24 cellular contexts compared by ENCODE assay signal in genomic region chr11:34324466-34324865, GRCh38. TPM values are rescaled to one million over a fixed set of nuclear protein-coding genes. Genes with fewer than 3 reads are reported as not detected.
DNase-seq lines count a peak whose midpoint lies in the region; ATAC-seq and TF ChIP-seq lines count a peak whose summit lies in the region.
"Had no signal": no experiment of that assay in that cellular context is flagged by ENCODE, and none has a peak within 500 bp of the region (broad histone marks: within the 10 kb centered on the region; RNA-seq: fewer than 3 reads in every experiment).

No MANE protein-coding gene starts in this region.

- H3K4me1 Mint-ChIP-seq in neural progenitor cell: peaks cover 13% of the 10 kb centered on the region

- TF ChIP-seq CTCF in neural progenitor cell (IDR thresholded peaks at IDR 0.05) (no peak), lower leg skin (IDR thresholded peaks at IDR 0.05) (no peak)

- peaks cover 4% of the 10 kb centered on the region for H3K27me3 Mint-ChIP-seq in neural progenitor cell (ENCODE audit: insufficient read depth, low read depth)
- H3K27me3 Mint-ChIP-seq: CD4-positive, alpha-beta T cell had no signal

- no peaks in the 10 kb centered on the region for H3K9me3 Mint-ChIP-seq in neural progenitor cell
- H3K9me3 Mint-ChIP-seq: CD4-positive, alpha-beta T cell had no signal

- H3K36me3 ChIP-seq in neural progenitor cell (no peaks in the 10 kb centered on the region), stomach smooth muscle (ENCODE audit: control insufficient read depth in 2 of 2, insufficient read depth in 2 of 2, low read length in 2 of 2) (no peaks in the 10 kb centered on the region), Karpas-422 (ENCODE audit: insufficient read depth, low read length) (no peaks in the 10 kb centered on the region)
- H3K36me3 ChIP-seq: BLaER1 treated with 17β-estradiol and CSF1 and Interleukin-3, amounts not matched to agents 10 nM and 100 nM had no signal

- H2AFZ ChIP-seq in neural progenitor cell (replicated peaks): peak overlapping the region; percentile 6
- H2AFZ ChIP-seq in Karpas-422 (ENCODE audit: low read length): no peak overlapping the region
- H2AFZ ChIP-seq: PC-9 had no signal

- H3K27ac Mint-ChIP-seq in neural progenitor cell: no peak overlapping the region
- H3K27ac Mint-ChIP-seq: CD4-positive, alpha-beta T cell had no signal

- ATAC-seq in right cardiac atrium (no peak), Right ventricle myocardium inferior (no peak)
- ATAC-seq: HepG2 had no signal

- H3K27me3 ChIP-seq in right cardiac atrium (ENCODE audit: control insufficient read depth, insufficient read depth): no peaks in the 10 kb centered on the region
- H3K27me3 ChIP-seq in neural progenitor cell: no peaks in the 10 kb centered on the region
- no peaks in the 10 kb centered on the region for H3K27me3 ChIP-seq in stomach smooth muscle (ENCODE audit: control insufficient read depth in 1 of 2, insufficient read depth in 2 of 2, low read length in 2 of 2)
- no peaks in the 10 kb centered on the region for H3K27me3 ChIP-seq in Karpas-422 (ENCODE audit: low read length)
- H3K27me3 ChIP-seq: BLaER1 treated with 17β-estradiol and CSF1 and Interleukin-3, amounts not matched to agents 10 nM and 100 nM had no signal

- DNase-seq in right cardiac atrium (peak; percentile 45 to 75 (median 70)), Right ventricle myocardium inferior (ENCODE audit: missing footprints) (no peak), neural progenitor cell (ENCODE audit: low spot score) (no peak), amygdala (lab: John Stamatoyannopoulos, UW) (no peak), Karpas-422 (no peak), lower leg skin (ENCODE audit: low spot score in 2 of 2) (no peak), middle frontal gyrus (ENCODE audit: extremely low spot score, low spot score) (no peak)
- DNase-seq: 8988T; AML-193; CD4-positive, alpha-beta T cell; Kasumi-1; MV-4-11; NCI-H1105 treated with DMSO at 0.1 percent for 48 hours; NCI-H146; NCI-H1930; NCI-H2107; NCI-H446; NCI-H82; NK-92 treated with Interleukin-12 subunit alpha and Interleukin-12 subunit beta, amount 100 ng/mL, for 24 hours; SHP77 had no signal

- H3K4me1 ChIP-seq in right cardiac atrium (ENCODE audit: control insufficient read depth, insufficient read depth, low read length) (peaks cover 4% of the 10 kb centered on the region), neural progenitor cell (no peaks in the 10 kb centered on the region), stomach smooth muscle (ENCODE audit: control insufficient read depth, insufficient read depth, low read length) (peaks cover 46% of the 10 kb centered on the region), Karpas-422 (ENCODE audit: low read length) (peaks cover 4% of the 10 kb centered on the region; the same call in 1 of the 2 replicates)

- intact Hi-C loops in right cardiac atrium (cut with DNase I): no loop called here
- intact Hi-C loops in Right ventricle myocardium inferior (cut with DNase I): no loop called here
- intact Hi-C loops in lower leg skin (cut with DNase I; ENCODE audit: low total_unique reads): no loop called here

- H3K4me2 ChIP-seq in neural progenitor cell (no peak overlapping the region), Karpas-422 (ENCODE audit: low read depth, low read length, poor library complexity, severe bottlenecking) (no peak overlapping the region)
- H3K4me2 ChIP-seq: BLaER1 treated with 17β-estradiol and CSF1 and Interleukin-3, amounts not matched to agents 10 nM and 100 nM; PC-9 had no signal

- TF ChIP-seq POLR2A in lower leg skin (IDR thresholded peaks at IDR 0.05): no peak

- no peaks in the 10 kb centered on the region for H3K36me3 Mint-ChIP-seq in neural progenitor cell

- no peaks in the 10 kb centered on the region for H3K9me2 ChIP-seq in Karpas-422 (replicated peaks; ENCODE audit: insufficient read depth, low read length)

- H3K9ac ChIP-seq in neural progenitor cell (no peak overlapping the region), stomach smooth muscle (ENCODE audit: low read length in 2 of 2) (no peak overlapping the region), Karpas-422 (ENCODE audit: low read length) (no peak overlapping the region)
- H3K9ac ChIP-seq: BLaER1 treated with 17β-estradiol and CSF1 and Interleukin-3, amounts not matched to agents 10 nM and 100 nM had no signal

- H4K20me1 ChIP-seq in neural progenitor cell (ENCODE audit: low read depth): no peaks in the 10 kb centered on the region
- 0 out of 2 replicates have a peak, but pooled peaks cover 4% of the 10 kb centered on the region for H4K20me1 ChIP-seq in Karpas-422 (ENCODE audit: insufficient read depth, low read depth, low read length)
- H4K20me1 ChIP-seq: BLaER1 treated with 17β-estradiol and CSF1 and Interleukin-3, amounts not matched to agents 10 nM and 100 nM had no signal

- H3K9me3 ChIP-seq in right cardiac atrium (ENCODE audit: control insufficient read depth, low read length) (no peaks in the 10 kb centered on the region), neural progenitor cell (ENCODE audit: low read depth) (no peaks in the 10 kb centered on the region), stomach smooth muscle (ENCODE audit: control insufficient read depth in 2 of 2, low read length in 2 of 2) (no peaks in the 10 kb centered on the region), Karpas-422 (ENCODE audit: low read length) (no peaks in the 10 kb centered on the region)
- H3K9me3 ChIP-seq: BLaER1 treated with 17β-estradiol and CSF1 and Interleukin-3, amounts not matched to agents 10 nM and 100 nM had no signal

- no peak overlapping the region for H3K4me3 Mint-ChIP-seq in neural progenitor cell
- H3K4me3 Mint-ChIP-seq: CD4-positive, alpha-beta T cell had no signal

- H3K27ac ChIP-seq in right cardiac atrium (ENCODE audit: low read length) (no peak overlapping the region), neural progenitor cell (no peak overlapping the region), stomach smooth muscle (ENCODE audit: low read length) (peak overlapping the region; percentile 62), Karpas-422 (ENCODE audit: low read length) (no peak overlapping the region)
- H3K27ac ChIP-seq: BLaER1 treated with 17β-estradiol and CSF1 and Interleukin-3, amounts not matched to agents 10 nM and 100 nM; PC-9 had no signal

- no peaks in the 10 kb centered on the region for H3K79me2 ChIP-seq in neural progenitor cell (ENCODE audit: low read depth)
- no peaks in the 10 kb centered on the region for H3K79me2 ChIP-seq in Karpas-422 (ENCODE audit: low read length)

- H3F3A ChIP-seq in neural progenitor cell (ENCODE audit: low read depth): no peaks in the 10 kb centered on the region

- 67% methylated on average over 3 of the region's 3 CpGs for WGBS in right cardiac atrium
- 38 to 43% methylated on average over 3 of the region's 3 CpGs for WGBS in lower leg skin, 2 donors

- H3K4me3 ChIP-seq in right cardiac atrium (ENCODE audit: low read length): no peak overlapping the region
- no peak overlapping the region for H3K4me3 ChIP-seq in neural progenitor cell
- no peak overlapping the region for H3K4me3 ChIP-seq in stomach smooth muscle (ENCODE audit: low read length in 2 of 2)
- H3K4me3 ChIP-seq in Karpas-422 (ENCODE audit: low read length): no peak overlapping the region
- H3K4me3 ChIP-seq in lower leg skin (ENCODE audit: low read depth, poor library complexity, severe bottlenecking): no peak overlapping the region
- H3K4me3 ChIP-seq: BLaER1 treated with 17β-estradiol and CSF1 and Interleukin-3, amounts not matched to agents 10 nM and 100 nM; PC-9 had no signal

RNA-seq across cellular contexts. Expression of gene ABTB2, which starts 33.3 kb away (rescaled TPM):
- total RNA-seq in right cardiac atrium: 10 to 100 TPM in 3 of 4 donors, 1 to 10 TPM in 1; 8.5 to 14.1 (median 12.4) TPM
- 3.7 TPM for polyA plus RNA-seq in right cardiac atrium
- 14.3 TPM for total RNA-seq in Right ventricle myocardium inferior
- 0.37 and 0.84 TPM in 2 replicates for total RNA-seq in neural progenitor cell (ENCODE audit: low replicate concordance)
- not detected in 2 replicates for total RNA-seq in Karpas-422 (2014; rRNA removed; shearing (Covaris generic); ENCODE audit: low replicate concordance)
- total RNA-seq in lower leg skin: 10 to 100 TPM in 2 of 4 donors, 1 to 10 TPM in 2; 6.1 to 24.2 (median 11.1) TPM

Comparison
In these comparisons a context has a peak if more than half of its experiments do, and no peak if none do; other contexts are left out.
1. DNase-seq: peak in right cardiac atrium (3 of 3); none in Right ventricle myocardium inferior (single experiment), neural progenitor cell (single experiment), amygdala (0 of 56), Karpas-422 (single experiment), lower leg skin (0 of 2) and middle frontal gyrus (single experiment).